In genomic region chr17:57662644-57663308, GRCh38 we compare ENCODE assay signal across 8 cellular contexts.
DNase-seq lines count a peak whose midpoint lies in the region; ATAC-seq, FAIRE-seq and TF ChIP-seq lines count a peak whose summit lies in the region.

No MANE protein-coding gene starts in this region.

- no peak for TF ChIP-seq EP300 in K562 (IDR thresholded peaks at IDR 0.05; ENCODE audit: low read length)

- H3K9me1 ChIP-seq in K562 (ENCODE audit: control insufficient read depth, insufficient read depth, low read length): no peaks in the 10 kb centered on the region

- H3K36me3 ChIP-seq in K562 (ENCODE audit: control insufficient read depth, insufficient read depth, low read length) (no peaks in the 10 kb centered on the region), right atrium auricular region (no peaks in the 10 kb centered on the region), pancreas (no peaks in the 10 kb centered on the region)

- 5% methylated on average over 17 of the region's 21 CpGs for WGBS in K562 (ENCODE audit: insufficient coverage, low coverage, missing lambda C conversion rate)
- 4 to 5% methylated on average over 21 of the region's 21 CpGs for WGBS in pancreas, 2 donors

- H3K9me3 ChIP-seq in K562 (replicated peaks; ENCODE audit: control insufficient read depth, insufficient read depth, low read depth, low read length): no peaks in the 10 kb centered on the region
- no peaks in the 10 kb centered on the region for H3K9me3 ChIP-seq in right atrium auricular region
- H3K9me3 ChIP-seq in pancreas: no peaks in the 10 kb centered on the region

- FAIRE-seq in K562 (lab: Jason Lieb, UNC) (peak; percentile 87), pancreas (lab: Jason Lieb, UNC) (peak; percentile 79)

- BruUV-seq in K562 (replicated peaks; lab: Mats Ljungman, UMichigan): no TSS peak

- H2AFZ ChIP-seq in K562 (ENCODE audit: low read depth, low read length): peak overlapping the region; percentile 64

- H3K27ac ChIP-seq in K562 (ENCODE audit: extremely low read depth, low read depth, low read length): peak overlapping the region; percentile 3; the same call in 1 of the 3 replicates
- H3K27ac ChIP-seq in right atrium auricular region: peak overlapping the region; percentile 84 to 89
- peak overlapping the region in 2 of 4 donors; percentile 45 to 63 for H3K27ac ChIP-seq in pancreas

- intact Hi-C loops in K562 (cut with micrococcal nuclease) (no loop called here), pancreas (cut with DNase I) (no loop called here)

- TF ChIP-seq CTCF in K562 (IDR thresholded peaks at IDR 0.05 in 2 of 3, conservative IDR thresholded peaks at IDR 0.05 in 1 of 3; ENCODE audit: insufficient read depth in 2 of 3, low read depth in 1 of 3, low read length in 3 of 3) (no peak), right atrium auricular region (IDR thresholded peaks at IDR 0.05) (peak in 1 of 2 donors; percentile 29), pancreas (IDR thresholded peaks at IDR 0.05) (no peak)

- in situ Hi-C loops in K562 (cut with MboI): no loop called here

- H3K4me3 ChIP-seq in K562 (no peak overlapping the region), right atrium auricular region (peak overlapping the region; percentile 3 to 39), pancreas (peak overlapping the region in 2 of 4 donors; percentile 17 to 39)

- ATAC-seq in K562 (peak; percentile 100), pancreas (peak; percentile 98 to 99 (median 98)), HG02571 (IDR thresholded peaks at IDR 0.05; ENCODE audit: unreplicated experiment) (no peak), HG03108 (IDR thresholded peaks at IDR 0.05; ENCODE audit: unreplicated experiment) (no peak)

- H4K20me1 ChIP-seq in K562 (replicated peaks; ENCODE audit: control insufficient read depth, insufficient read depth, low read length): no peaks in the 10 kb centered on the region

- H3K9ac ChIP-seq in K562 (ENCODE audit: insufficient read depth in 1 of 2, low read depth in 2 of 2, low read length in 2 of 2): no peak overlapping the region

- TF ChIP-seq POLR2A in K562 (conservative IDR thresholded peaks at IDR 0.05): no peak

- H3K4me1 ChIP-seq in K562 (replicated peaks in 1 of 2; ENCODE audit: control insufficient read depth in 2 of 2, insufficient read depth in 2 of 2, low read length in 2 of 2): peaks cover 4 to 9% of the 10 kb centered on the region in 2 experiments; a peak in 3 of 5 replicates
- peaks cover 0 to 24% of the 10 kb centered on the region in 2 donors for H3K4me1 ChIP-seq in right atrium auricular region
- H3K4me1 ChIP-seq in pancreas: peaks cover 5 to 8% (median 5%) of the 10 kb centered on the region in 3 donors

- POLR2A ChIA-PET in K562 (lab: Yijun Ruan, JAX): interaction anchor here (0.6 to 1.0 kb wide), 3 partner anchors 21 to 534 kb away, joined by 3 read pairs; no protein-coding TSS in a partner anchor

- DNase-seq in EL: peak; percentile 99
- peak; percentile 97 for DNase-seq in LHCN-M2 (ENCODE audit: low read depth)
- peak; percentile 98 for DNase-seq in RPMI7951 (ENCODE audit: low read depth)
- DNase-seq in K562 (ENCODE audit: extremely low read depth in 1 of 4, low spot score in 3 of 4): peak; percentile 94 to 99 (median 98)
- peak; percentile 99 for DNase-seq in right atrium auricular region (ENCODE audit: low spot score)
- DNase-seq in pancreas: peak; percentile 89 to 96 (median 92)

- H3K79me2 ChIP-seq in K562 (ENCODE audit: control insufficient read depth, insufficient read depth, low read length): no peaks in the 10 kb centered on the region

- CTCF ChIA-PET in K562 (lab: Yijun Ruan, JAX; ENCODE audit: low intra/inter-chr PET ratio): interaction anchor here (0.6 to 0.7 kb wide), 4 partner anchors 57 to 1008 kb away, joined by 3 to 6 read pairs (median 4); no protein-coding TSS in a partner anchor

- no peaks in the 10 kb centered on the region for H3K27me3 ChIP-seq in K562 (ENCODE audit: control insufficient read depth in 2 of 2, insufficient read depth in 2 of 2, low read length in 2 of 2)
- H3K27me3 ChIP-seq in right atrium auricular region: no peaks in the 10 kb centered on the region
- no peaks in the 10 kb centered on the region for H3K27me3 ChIP-seq in pancreas

- H3K4me2 ChIP-seq in K562 (ENCODE audit: insufficient read depth, low read length): peak overlapping the region; percentile 53

- TF ChIP-seq RAD21 in K562 (CRISPR knock-in tag; conservative IDR thresholded peaks at IDR 0.05 in 1 of 2, IDR thresholded peaks at IDR 0.05 in 1 of 2): 0 out of 4 replicates have a peak, but pooled peaks of 1 of the 2 experiments have one; percentile 1

TF ChIP-seq in K562, 482 proteins besides CTCF, POLR2A, EP300 and RAD21 (continues in another document):
- TF ChIP-seq L3MBTL2 (IDR thresholded peaks at IDR 0.05) (peak; percentile 45; the same call in 1 of the 2 replicates), CSDE1 (IDR thresholded peaks at IDR 0.05) (peak in 1 of 2 experiments; percentile 72; a peak in 1 of 4 replicates), ARID3A (IDR thresholded peaks at IDR 0.05; ENCODE audit: borderline replicate concordance, low read depth, low read length) (no peak), FOSL1 (tag; conservative IDR thresholded peaks at IDR 0.05) (peak; percentile 64), EGR1 (conservative IDR thresholded peaks at IDR 0.05) (no peak), ZNF212 (CRISPR knock-in tag; IDR thresholded peaks at IDR 0.05) (no peak), HDAC1 (IDR thresholded peaks at IDR 0.05) (0 out of 4 replicates have a peak, but pooled peaks of 1 of the 2 experiments have one; percentile 15), KDM1A (IDR thresholded peaks at IDR 0.05) (peak in 1 of 2 experiments; percentile 32; a peak in 1 of 4 replicates), BACH1 (tag; IDR thresholded peaks at IDR 0.05) (0 out of 2 replicates have a peak, but pooled peaks have one; percentile 11), CEBPZ (IDR thresholded peaks at IDR 0.05; ENCODE audit: borderline replicate concordance, low read depth, low read length) (peak; percentile 64; the same call in 1 of the 2 replicates), CHD2 (IDR thresholded peaks at IDR 0.05; ENCODE audit: low read depth, low read length) (peak; percentile 74), SPI1 (IDR thresholded peaks at IDR 0.05; ENCODE audit: borderline replicate concordance, low read depth, low read length) (peak; percentile 42; the same call in 1 of the 2 replicates), NFE2 (IDR thresholded peaks at IDR 0.05; ENCODE audit: low read depth) (peak; percentile 90), ESRRA (IDR thresholded peaks at IDR 0.05; ENCODE audit: borderline replicate concordance, low read depth) (peak; percentile 48), DIDO1 (tag; IDR thresholded peaks at IDR 0.05; ENCODE audit: low read depth) (no peak), JUND (IDR thresholded peaks at IDR 0.05; ENCODE audit: borderline replicate concordance, low read depth, low read length) (peak; percentile 61), JUND (tag; IDR thresholded peaks at IDR 0.05; ENCODE audit: borderline replicate concordance, low read depth, low read length) (peak; percentile 44; the same call in 1 of the 3 replicates), BMI1 (IDR thresholded peaks at IDR 0.05; ENCODE audit: low read length) (peak; percentile 65; the same call in 1 of the 2 replicates)
- TF ChIP-seq, protein P1, sequence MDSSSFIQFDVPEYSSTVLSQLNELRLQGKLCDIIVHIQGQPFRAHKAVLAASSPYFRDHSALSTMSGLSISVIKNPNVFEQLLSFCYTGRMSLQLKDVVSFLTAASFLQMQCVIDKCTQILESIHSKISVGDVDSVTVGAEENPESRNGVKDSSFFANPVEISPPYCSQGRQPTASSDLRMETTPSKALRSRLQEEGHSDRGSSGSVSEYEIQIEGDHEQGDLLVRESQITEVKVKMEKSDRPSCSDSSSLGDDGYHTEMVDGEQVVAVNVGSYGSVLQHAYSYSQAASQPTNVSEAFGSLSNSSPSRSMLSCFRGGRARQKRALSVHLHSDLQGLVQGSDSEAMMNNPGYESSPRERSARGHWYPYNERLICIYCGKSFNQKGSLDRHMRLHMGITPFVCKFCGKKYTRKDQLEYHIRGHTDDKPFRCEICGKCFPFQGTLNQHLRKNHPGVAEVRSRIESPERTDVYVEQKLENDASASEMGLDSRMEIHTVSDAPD (CRISPR knock-in tag; IDR thresholded peaks at IDR 0.05): no peak

Comparison
In these comparisons a context has a peak if more than half of its experiments do, and no peak if none do; other contexts are left out.
1. ATAC-seq: peak in K562 (single experiment) and pancreas (4 of 4); none in HG02571 (single experiment) and HG03108 (single experiment).
2. Peak in every context shown above with its lines, with median percentiles within 50 percentile points of each other: DNase-seq.